13 cellular contexts compared by ENCODE assay signal in genomic region chr7:154592392-154592791, GRCh38.
"Had no signal": no experiment of that assay in that cellular context is flagged by ENCODE, and none has a peak within 500 bp of the region (broad histone marks: within the 10 kb centered on the region; RNA-seq: fewer than 3 reads in every experiment).

No MANE protein-coding gene starts in this region.

- H3K9me3 ChIP-seq: ovary had no signal

- H3K27me3 ChIP-seq: ovary, tibial nerve had no signal

- H3K4me3 ChIP-seq: coronary artery, ovary, tibial nerve had no signal

- H3K4me1 ChIP-seq: tibial nerve had no signal

- ATAC-seq: activated CD8-positive, alpha-beta T cell treated with anti-CD3 and anti-CD28 coated beads for 36 hours; activated naive CD8-positive, alpha-beta T cell treated with anti-CD3 and anti-CD28 coated beads, Interleukin-2, amount 50 U/mL, for 24 hours; naive thymus-derived CD8-positive, alpha-beta T cell had no signal

- DNase-seq: activated CD4-positive, alpha-beta T cell treated with anti-CD3 and anti-CD28 coated beads for 1 hour; activated CD8-positive, alpha-beta T cell treated with anti-CD3 and anti-CD28 coated beads for 36 hours; activated naive CD4-positive, alpha-beta T cell; activated naive CD8-positive, alpha-beta T cell treated with anti-CD3 and anti-CD28 coated beads, Interleukin-2, amount 50 U/mL, for 24 hours; effector CD8-positive, alpha-beta T cell; naive thymus-derived CD8-positive, alpha-beta T cell; ovary; retina; small intestine; T-helper 9 cell had no signal

- H3K27ac ChIP-seq: coronary artery, ovary, tibial nerve had no signal

- FAIRE-seq: frontal cortex, small intestine had no signal

- H3K36me3 ChIP-seq: ovary, tibial nerve had no signal
